8 cellular contexts compared by ENCODE assay signal in the genomic region with DNA sequence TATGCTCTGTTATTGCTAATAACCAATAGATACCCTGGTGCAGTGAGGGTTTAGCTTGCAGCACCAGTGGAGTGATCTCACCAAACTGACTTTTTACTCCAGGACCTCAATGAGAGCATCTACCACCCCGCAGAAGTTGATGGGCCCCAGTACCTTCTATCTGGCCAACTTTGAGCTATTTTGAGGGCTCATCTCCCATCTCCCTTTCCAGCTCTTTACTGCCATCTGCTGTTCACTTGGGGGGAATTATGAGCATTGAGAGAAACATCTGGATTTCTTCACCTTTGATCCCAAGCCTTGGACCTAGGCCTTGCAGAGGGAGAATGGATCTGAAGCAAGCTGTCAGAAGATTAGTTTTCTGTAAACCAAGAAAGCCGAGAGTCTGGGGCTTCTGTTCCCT.
DNase-seq lines count a peak whose midpoint lies in the region; ATAC-seq and TF ChIP-seq lines count a peak whose summit lies in the region.

No MANE protein-coding gene starts in this region.

- no peak overlapping the region for H3K27ac ChIP-seq in WERI-Rb-1

- no peaks in the 10 kb centered on the region for H3K79me2 ChIP-seq in Loucy (ENCODE audit: insufficient read depth, low read length)

- peaks cover 5% of the 10 kb centered on the region for H4K20me1 ChIP-seq in Loucy (ENCODE audit: insufficient read depth, low read length, poor library complexity, severe bottlenecking)

- ATAC-seq in GM21367 (IDR thresholded peaks at IDR 0.05; ENCODE audit: unreplicated experiment) (peak; percentile 67), HG03565 (IDR thresholded peaks at IDR 0.05; ENCODE audit: unreplicated experiment) (no peak)

- peaks cover 9% of the 10 kb centered on the region for H3K36me3 Mint-ChIP-seq in nephron (ENCODE audit: low read depth)

- no peak overlapping the region for H3K9ac ChIP-seq in Loucy (ENCODE audit: low read depth, low read length, poor library complexity, severe bottlenecking)

- no peaks in the 10 kb centered on the region for H3F3A ChIP-seq in Loucy (ENCODE audit: low read depth)

- peaks cover 10% of the 10 kb centered on the region for H3K4me1 Mint-ChIP-seq in nephron

- H3K4me1 ChIP-seq in Loucy (ENCODE audit: insufficient read depth, low read length, poor library complexity, severe bottlenecking) = no peaks in the 10 kb centered on the region

- H3K4me3 Mint-ChIP-seq in nephron = no peak overlapping the region

- H2AFZ ChIP-seq in Loucy (ENCODE audit: low read length) = no peak overlapping the region

- peak; percentile 7 for DNase-seq in NCI-H146 (lab: John Stamatoyannopoulos, UW)
- no peak for DNase-seq in NCI-H146 treated with DMSO at 0.1 percent for 48 hours (lab: John Stamatoyannopoulos, UW; ENCODE audit: unreplicated experiment)
- peak; percentile 12 for DNase-seq in WERI-Rb-1
- peak; percentile 62 to 80 for DNase-seq in erythroblast (lab: John Stamatoyannopoulos, UW)

- TF ChIP-seq CTCF in Loucy (conservative IDR thresholded peaks at IDR 0.05; ENCODE audit: low read length) (peak; percentile 61), WERI-Rb-1 (IDR thresholded peaks at IDR 0.05; ENCODE audit: low read depth, low read length) (peak; percentile 58), nephron (IDR thresholded peaks at IDR 0.05; ENCODE audit: unreplicated experiment in 3 of 3) (peak; percentile 62 to 63 (median 63))

- H3K27ac Mint-ChIP-seq in nephron = no peak overlapping the region

- H3K36me3 ChIP-seq in Loucy (ENCODE audit: insufficient read depth, low read length) (peaks cover 27% of the 10 kb centered on the region; the same call in 1 of the 2 replicates), WERI-Rb-1 (peaks cover 29% of the 10 kb centered on the region)

- H3K4me2 ChIP-seq in Loucy (ENCODE audit: low read depth, low read length, poor library complexity, severe bottlenecking) = no peak overlapping the region

- TF ChIP-seq POLR2A in erythroblast (IDR thresholded peaks at IDR 0.05; ENCODE audit: low read length) = no peak

- H3K9me3 Mint-ChIP-seq in nephron = no peaks in the 10 kb centered on the region

- no peaks in the 10 kb centered on the region for H3K27me3 Mint-ChIP-seq in nephron (ENCODE audit: low read depth)

- H3K27me3 ChIP-seq in Loucy (ENCODE audit: insufficient read depth, low read length, poor library complexity, severe bottlenecking) (no peaks in the 10 kb centered on the region), WERI-Rb-1 (ENCODE audit: insufficient read depth, low read depth, severe bottlenecking) (no peaks in the 10 kb centered on the region)

- H3K9me3 ChIP-seq in Loucy (ENCODE audit: insufficient read depth, low read depth, low read length) (no peaks in the 10 kb centered on the region), WERI-Rb-1 (ENCODE audit: severe bottlenecking) (no peaks in the 10 kb centered on the region)

- H3K9me2 ChIP-seq in Loucy (replicated peaks; ENCODE audit: low read depth, low read length) = no peaks in the 10 kb centered on the region

- H3K4me3 ChIP-seq in Loucy (ENCODE audit: low read length, poor library complexity, severe bottlenecking) (no peak overlapping the region), WERI-Rb-1 (ENCODE audit: low read depth, low read length) (no peak overlapping the region)
